ENCODE assay signal across 9 cellular contexts in genomic region chr5:56763711-56764466, GRCh38. TPM values are rescaled to one million over a fixed set of nuclear protein-coding genes. Genes with fewer than 3 reads are reported as not detected.
DNase-seq lines count a peak whose midpoint lies in the region; ATAC-seq, FAIRE-seq and TF ChIP-seq lines count a peak whose summit lies in the region.
"Had no signal": no experiment of that assay in that cellular context is flagged by ENCODE, and none has a peak within 500 bp of the region (broad histone marks: within the 10 kb centered on the region; RNA-seq: fewer than 3 reads in every experiment).

No MANE protein-coding gene starts in this region.

- H3K27me3 ChIP-seq in K562 (ENCODE audit: control insufficient read depth in 2 of 2, insufficient read depth in 2 of 2, low read length in 2 of 2): no peaks in the 10 kb centered on the region
- H3K27me3 ChIP-seq in mesenchymal stem cell (ENCODE audit: control insufficient read depth in 1 of 2, insufficient read depth in 1 of 2, low read length in 2 of 2): no peaks in the 10 kb centered on the region

- TF ChIP-seq RAD21 in K562 (CRISPR knock-in tag; conservative IDR thresholded peaks at IDR 0.05 in 1 of 2, IDR thresholded peaks at IDR 0.05 in 1 of 2): peak; percentile 7 to 13; a peak in 1 of 4 replicates

- peak; percentile 92 for TF ChIP-seq EP300 in K562 (IDR thresholded peaks at IDR 0.05; ENCODE audit: low read length)

- peak overlapping the region; percentile 14 to 84 (median 47) for H3K27ac Mint-ChIP-seq in CD14-positive monocyte
- H3K27ac Mint-ChIP-seq: activated naive CD8-positive, alpha-beta T cell had no signal

- ATAC-seq in K562: peak; percentile 79
- ATAC-seq in HG03108 (IDR thresholded peaks at IDR 0.05; ENCODE audit: unreplicated experiment): no peak

- H3K4me3 ChIP-seq in K562 (no peak overlapping the region), mesenchymal stem cell (ENCODE audit: insufficient read depth in 1 of 2, low read depth in 1 of 2, low read length in 2 of 2) (no peak overlapping the region)

- TF ChIP-seq CTCF in CD14-positive monocyte (IDR thresholded peaks at IDR 0.05): no peak
- no peak for TF ChIP-seq CTCF in K562 (IDR thresholded peaks at IDR 0.05 in 2 of 3, conservative IDR thresholded peaks at IDR 0.05 in 1 of 3; ENCODE audit: insufficient read depth in 2 of 3, low read depth in 1 of 3, low read length in 3 of 3)
- TF ChIP-seq CTCF in GM10248 (IDR thresholded peaks at IDR 0.05; ENCODE audit: control extremely low read depth, extremely low read depth, low read depth, missing control alignments): no peak

- H3K9me1 ChIP-seq in K562 (ENCODE audit: control insufficient read depth, insufficient read depth, low read length): no peaks in the 10 kb centered on the region

- H3K9ac ChIP-seq in K562 (ENCODE audit: insufficient read depth in 1 of 2, low read depth in 2 of 2, low read length in 2 of 2): peak overlapping the region in 1 of 2 experiments; percentile 63; a peak in 1 of 4 replicates
- H3K9ac ChIP-seq in mesenchymal stem cell (ENCODE audit: low read length): no peak overlapping the region

- H3K9me3 ChIP-seq in K562 (replicated peaks; ENCODE audit: control insufficient read depth, insufficient read depth, low read depth, low read length) (no peaks in the 10 kb centered on the region), mesenchymal stem cell (ENCODE audit: control insufficient read depth, low read length) (no peaks in the 10 kb centered on the region)

- H2BK120ac ChIP-seq in mesenchymal stem cell (ENCODE audit: low read depth, low read length): no peak overlapping the region

- H2BK5ac ChIP-seq in mesenchymal stem cell (ENCODE audit: low read depth, low read length, poor library complexity, severe bottlenecking): no peak overlapping the region

- DNase-seq in CD14-positive monocyte (ENCODE audit: low spot score) (no peak), M059J (ENCODE audit: low read depth) (peak; percentile 75), K562 (ENCODE audit: extremely low read depth in 1 of 4, low spot score in 3 of 4) (peak in 2 of 4 experiments; percentile 32 to 64), mesenchymal stem cell (peak; percentile 89), AG08396 (ENCODE audit: low spot score) (no peak), DMS53 treated with DMSO at 0.1 percent for 48 hours (lab: John Stamatoyannopoulos, UW; ENCODE audit: unreplicated experiment) (no peak), GM10248 (ENCODE audit: extremely low spot score) (no peak)

- POLR2A ChIA-PET in K562 (lab: Yijun Ruan, JAX) (no interaction called here), GM10248 (lab: Yijun Ruan, JAX) (no interaction called here)

- H3K4me1 Mint-ChIP-seq in CD14-positive monocyte: peaks cover 49% of the 10 kb centered on the region

- intact Hi-C loops in CD14-positive monocyte (cut with micrococcal nuclease): no loop called here
- intact Hi-C loops in K562 (cut with micrococcal nuclease): no loop called here

- H2AFZ ChIP-seq in K562 (ENCODE audit: low read depth, low read length) (peak overlapping the region; percentile 71), mesenchymal stem cell (ENCODE audit: low read depth, low read length) (peak overlapping the region; percentile 49)

- H3K4me1 ChIP-seq in K562 (replicated peaks in 1 of 2; ENCODE audit: control insufficient read depth in 2 of 2, insufficient read depth in 2 of 2, low read length in 2 of 2): peaks cover 6 to 22% of the 10 kb centered on the region in 2 experiments; a peak in 4 of 5 replicates
- H3K4me1 ChIP-seq in mesenchymal stem cell (ENCODE audit: control insufficient read depth, insufficient read depth, low read depth, low read length): peaks cover 8% of the 10 kb centered on the region

- H4K91ac ChIP-seq in mesenchymal stem cell (ENCODE audit: low read length): no peak overlapping the region

- peak overlapping the region; percentile 20 to 80 for H3K4me3 Mint-ChIP-seq in CD14-positive monocyte
- H3K4me3 Mint-ChIP-seq: activated naive CD8-positive, alpha-beta T cell had no signal

- in situ Hi-C loops in K562 (cut with MboI): no loop called here

- no peaks in the 10 kb centered on the region for H3K79me2 ChIP-seq in K562 (ENCODE audit: control insufficient read depth, insufficient read depth, low read length)

- CTCF ChIA-PET in K562 (lab: Yijun Ruan, JAX; ENCODE audit: low intra/inter-chr PET ratio) (no interaction called here), GM10248 (lab: Yijun Ruan, JAX) (no interaction called here)

- peak; percentile 74 for FAIRE-seq in K562 (lab: Jason Lieb, UNC)

- no peak overlapping the region for H3K23ac ChIP-seq in mesenchymal stem cell (ENCODE audit: low read length in 2 of 2)

- no peak overlapping the region for H2BK15ac ChIP-seq in mesenchymal stem cell (ENCODE audit: low read depth, poor library complexity, severe bottlenecking)

- H3K79me1 ChIP-seq in mesenchymal stem cell (replicated peaks; ENCODE audit: low read length, poor library complexity, severe bottlenecking): no peaks in the 10 kb centered on the region

- H3K9me3 Mint-ChIP-seq in CD14-positive monocyte: peaks cover 0 to 2% (median 0%) of the 10 kb centered on the region in 7 donors

- no peaks in the 10 kb centered on the region for H4K20me1 ChIP-seq in K562 (replicated peaks; ENCODE audit: control insufficient read depth, insufficient read depth, low read length)

- under 1% methylated on average over 7 of the region's 7 CpGs for WGBS in K562 (ENCODE audit: insufficient coverage, low coverage, missing lambda C conversion rate)
- 32% methylated on average over 7 of the region's 7 CpGs for WGBS in mesenchymal stem cell

- peak overlapping the region; percentile 60 for H3K4me2 ChIP-seq in K562 (ENCODE audit: insufficient read depth, low read length)
- H3K4me2 ChIP-seq in mesenchymal stem cell (ENCODE audit: low read length, poor library complexity, severe bottlenecking): no peak overlapping the region

- H3K36me3 ChIP-seq in K562 (ENCODE audit: control insufficient read depth, insufficient read depth, low read length): no peaks in the 10 kb centered on the region
- H3K36me3 ChIP-seq in mesenchymal stem cell (ENCODE audit: control insufficient read depth in 1 of 2, insufficient read depth in 2 of 2, low read depth in 1 of 2, low read length in 2 of 2): no peaks in the 10 kb centered on the region

- no peak overlapping the region for H3K14ac ChIP-seq in mesenchymal stem cell (ENCODE audit: low read length in 2 of 2)

- BruUV-seq in K562 (replicated peaks; lab: Mats Ljungman, UMichigan): no TSS peak

- no peaks in the 10 kb centered on the region for H3K27me3 Mint-ChIP-seq in CD14-positive monocyte (ENCODE audit: low read depth in 3 of 3)
- H3K27me3 Mint-ChIP-seq: activated naive CD8-positive, alpha-beta T cell had no signal

- H3K27ac ChIP-seq in K562 (ENCODE audit: extremely low read depth, low read depth, low read length) (peak overlapping the region; percentile 50; the same call in 2 of the 3 replicates), mesenchymal stem cell (ENCODE audit: low read length, poor library complexity, severe bottlenecking) (peak overlapping the region; percentile 23)

- no peak overlapping the region for H4K8ac ChIP-seq in mesenchymal stem cell (ENCODE audit: low read length)

- H2AK5ac ChIP-seq in mesenchymal stem cell (ENCODE audit: low read length, severe bottlenecking): no peak overlapping the region

- H3K36me3 Mint-ChIP-seq in CD14-positive monocyte: no peaks in the 10 kb centered on the region
- H3K36me3 Mint-ChIP-seq: activated naive CD8-positive, alpha-beta T cell had no signal

- H3K18ac ChIP-seq in mesenchymal stem cell (ENCODE audit: low read depth in 1 of 2, low read length in 2 of 2): peak overlapping the region; percentile 77 to 82

- no peak for TF ChIP-seq POLR2A in K562 (conservative IDR thresholded peaks at IDR 0.05)

- peak overlapping the region in 1 of 2 experiments; percentile 61 for H2BK12ac ChIP-seq in mesenchymal stem cell (ENCODE audit: low read length in 2 of 2)

- peak overlapping the region in 1 of 2 experiments; percentile 61 for H3K4ac ChIP-seq in mesenchymal stem cell (ENCODE audit: low read depth in 1 of 2, low read length in 2 of 2)

TF ChIP-seq in K562, 482 proteins besides CTCF, POLR2A, EP300 and RAD21 (continues in another document):
- TF ChIP-seq SMAD3 (CRISPR knock-in tag; conservative IDR thresholded peaks at IDR 0.05): 0 out of 2 replicates have a peak, but pooled peaks have one; percentile 50
- TF ChIP-seq NONO (IDR thresholded peaks at IDR 0.05; ENCODE audit: low read depth in 2 of 2, low read length in 1 of 2): no peak
- no peak for TF ChIP-seq ZNF77 (CRISPR knock-in tag; IDR thresholded peaks at IDR 0.05)
- TF ChIP-seq PYGO2 (tag; IDR thresholded peaks at IDR 0.05): no peak
- no peak for TF ChIP-seq ZNF436 (CRISPR knock-in tag; IDR thresholded peaks at IDR 0.05)
- 0 out of 2 replicates have a peak, but pooled peaks have one; percentile 17 for TF ChIP-seq BHLHE40 (IDR thresholded peaks at IDR 0.05; ENCODE audit: low read length)
- peak; percentile 83 for TF ChIP-seq CCNT2 (IDR thresholded peaks at IDR 0.05; ENCODE audit: borderline replicate concordance, extremely low read depth, insufficient read length, low read depth, low read length)
- no peak for TF ChIP-seq ZKSCAN3 (CRISPR knock-in tag; IDR thresholded peaks at IDR 0.05)
- no peak for TF ChIP-seq ZKSCAN1 (IDR thresholded peaks at IDR 0.05; ENCODE audit: low read depth, low read length)
- TF ChIP-seq PRPF4 (IDR thresholded peaks at IDR 0.05; ENCODE audit: insufficient read depth, low read depth, low read length, poor library complexity, severe bottlenecking): no peak

RNA-seq across cellular contexts. Expression of gene MAP3K1, which starts 51.5 kb away (rescaled TPM):
- polyA plus RNA-seq in CD14-positive monocyte (10 to 100 TPM; 44.7 to 45.6 TPM), K562 (2011; rRNA removed) (9.7 and 11.1 TPM in 2 replicates), K562 (2014; fragmentation: Illumina TruSeq; extraction: Trizol) (6.7 and 7.5 TPM in 2 replicates), K562 (2014; fragmentation: Nextera tagmentation; extraction: Ambion mirVana) (1 to 10 TPM; 3.9 to 6.9 TPM), K562 (2014; rRNA removed) (4.7 and 4.9 TPM in 2 replicates)
- 10.2 and 15.4 TPM in 2 replicates for total RNA-seq in M059J (2014; rRNA removed; shearing (Covaris generic))
- 6.2 and 19.0 TPM in 2 replicates for total RNA-seq in K562 (2011; cell fraction: chromatin; rRNA removed; ENCODE audit: low replicate concordance)
- total RNA-seq in K562 (2011; cell fraction: nucleolus; rRNA removed): 4.0 and 5.5 TPM in 2 replicates
- total RNA-seq in K562 (2011; cell fraction: nucleoplasm; rRNA removed): 8.2 and 9.7 TPM in 2 replicates
- total RNA-seq in K562 (2014; rRNA removed) (7.0 and 8.4 TPM in 2 replicates), K562 (2014; rRNA removed; fragmentation: Illumina TruSeq; extraction: Trizol) (13.7 and 14.7 TPM in 2 replicates), K562 (2015; rRNA removed; fragmentation: Illumina TruSeq; extraction: Trizol) (13.5 and 13.9 TPM in 2 replicates), K562 (2021) (9.9 and 10.7 TPM in 2 replicates)
- polyA plus RNA-seq in K562 (2011; cell fraction: cytosol; rRNA removed): 2.5 and 5.2 TPM in 2 replicates
- 8.4 and 11.7 TPM in 2 replicates for polyA plus RNA-seq in K562 (2011; cell fraction: nucleus; rRNA removed)
- polyA plus RNA-seq in K562 (2012): 5.0 TPM in 2 replicates
- 31.1 and 33.0 TPM in 2 replicates for polyA minus RNA-seq in K562 (2011; rRNA and poly(A)+ RNA removed)
- polyA minus RNA-seq in K562 (2011; cell fraction: cytosol; rRNA and poly(A)+ RNA removed): 9.0 and 11.6 TPM in 2 replicates
- 8.8 and 15.7 TPM in 2 replicates for polyA minus RNA-seq in K562 (2011; cell fraction: nucleus; rRNA and poly(A)+ RNA removed)
- polyA plus RNA-seq in mesenchymal stem cell (2013, experiment 1 of 2): 11.0 TPM
- 10.8 TPM for polyA plus RNA-seq in mesenchymal stem cell (2013, experiment 2 of 2)

Comparison
In these comparisons a context has a peak if more than half of its experiments do, and no peak if none do; other contexts are left out.
1. DNase-seq: peak in M059J (single experiment) and mesenchymal stem cell (single experiment); none in CD14-positive monocyte (single experiment), AG08396 (single experiment), DMS53 treated with DMSO at 0.1 percent for 48 hours (single experiment) and GM10248 (single experiment).